In genomic region chr5:102090770-102091169, GRCh38 we compare ENCODE assay signal across 9 cellular contexts.
A peak's percentile ranks its signal among the peaks of the same experiment; 100 is the strongest.
DNase-seq lines count a peak whose midpoint lies in the region; ATAC-seq and TF ChIP-seq lines count a peak whose summit lies in the region.
"Had no signal": no experiment of that assay in that cellular context is flagged by ENCODE, and none has a peak within 500 bp of the region (broad histone marks: within the 10 kb centered on the region; RNA-seq: fewer than 3 reads in every experiment).

No MANE protein-coding gene starts in this region.

- TF ChIP-seq CTCF in H9 (conservative IDR thresholded peaks at IDR 0.05) (peak; percentile 63), astrocyte of the spinal cord (IDR thresholded peaks at IDR 0.05; ENCODE audit: low read depth, low read length) (peak; percentile 26)

- H3K79me2 ChIP-seq in H9 (ENCODE audit: insufficient read depth, low read length), result no peaks in the 10 kb centered on the region

- H2BK120ac ChIP-seq in H9 (ENCODE audit: low read depth, low read length, poor library complexity, severe bottlenecking), result no peak overlapping the region

- no peak overlapping the region for H4K91ac ChIP-seq in H9 (ENCODE audit: insufficient read length, low read depth, low read length)

- no peak overlapping the region for H2BK12ac ChIP-seq in H9 (ENCODE audit: insufficient read length, low read depth, low read length)

- H3K27me3 Mint-ChIP-seq in H9 (ENCODE audit: low read depth), result no peaks in the 10 kb centered on the region
- H3K27me3 Mint-ChIP-seq in activated T-helper 1 cell treated with anti-CD3 and anti-CD28 coated beads, Interleukin-12 subunit alpha, Interleukin-12 subunit beta, Interleukin-2, Interleukin-4 antibody, amounts not matched to agents 30 ng/mL and 10 ng/mL and 1 ng/mL, durations not matched to agents 14 hours and 24 hours and 36 hours (ENCODE audit: insufficient read depth), result no peaks in the 10 kb centered on the region

- H3K14ac ChIP-seq in H9 (ENCODE audit: insufficient read depth, low read length), result no peak overlapping the region

- H3K9me3 Mint-ChIP-seq in H9, result peaks cover 5 to 9% of the 10 kb centered on the region in 2 experiments; a peak in 2 of 5 replicates
- H3K9me3 Mint-ChIP-seq in stimulated activated effector memory CD8-positive, alpha-beta T cell treated with anti-CD3 and anti-CD28 coated beads, Interleukin-12 subunit alpha, Interleukin-12 subunit beta, amount 100 ng/mL, for 72 hours, result peaks cover 5% of the 10 kb centered on the region
- H3K9me3 Mint-ChIP-seq in activated T-helper 1 cell treated with anti-CD3 and anti-CD28 coated beads, Interleukin-12 subunit alpha, Interleukin-12 subunit beta, Interleukin-2, Interleukin-4 antibody, amounts not matched to agents 30 ng/mL and 10 ng/mL and 1 ng/mL, durations not matched to agents 14 hours and 24 hours and 36 hours, result no peaks in the 10 kb centered on the region

- no peaks in the 10 kb centered on the region for H3K27me3 ChIP-seq in H9 (ENCODE audit: insufficient read depth, low read length)

- no peak overlapping the region for H2BK5ac ChIP-seq in H9 (ENCODE audit: insufficient read length, low read length)

- no peak overlapping the region; a peak in 1 of 5 replicates for H3K4me3 Mint-ChIP-seq in H9
- H3K4me3 Mint-ChIP-seq in stimulated activated effector memory CD8-positive, alpha-beta T cell treated with anti-CD3 and anti-CD28 coated beads, Interleukin-12 subunit alpha, Interleukin-12 subunit beta, amount 100 ng/mL, for 72 hours, result no peak overlapping the region
- no peak overlapping the region for H3K4me3 Mint-ChIP-seq in activated T-helper 1 cell treated with anti-CD3 and anti-CD28 coated beads, Interleukin-12 subunit alpha, Interleukin-12 subunit beta, Interleukin-2, Interleukin-4 antibody, amounts not matched to agents 30 ng/mL and 10 ng/mL and 1 ng/mL, durations not matched to agents 14 hours and 24 hours and 36 hours

- H3K56ac ChIP-seq in H9 (ENCODE audit: insufficient read length, low read depth, low read length), result no peak overlapping the region

- no peak overlapping the region for H4K8ac ChIP-seq in H9 (replicated peaks; ENCODE audit: insufficient read length, low read depth, low read length)

- peak; percentile 51 for ATAC-seq in stimulated activated effector memory CD8-positive, alpha-beta T cell treated with anti-CD3 and anti-CD28 coated beads, Interleukin-12 subunit alpha, Interleukin-12 subunit beta, amount 100 ng/mL, for 72 hours
- no peak for ATAC-seq in GM18520 (IDR thresholded peaks at IDR 0.05; ENCODE audit: unreplicated experiment)

- DNase-seq in NCI-H1417 (lab: John Stamatoyannopoulos, UW) (peak in 2 of 3 experiments; percentile 50 to 74), NCI-H1417 treated with DMSO at 0.1 percent for 48 hours (lab: John Stamatoyannopoulos, UW) (no peak), H9 (no peak), NCI-H1092 (lab: John Stamatoyannopoulos, UW) (peak; percentile 6), astrocyte of the spinal cord (ENCODE audit: low read depth, low spot score) (no peak)
- DNase-seq in stimulated activated effector memory CD8-positive, alpha-beta T cell treated with anti-CD3 and anti-CD28 coated beads, Interleukin-12 subunit alpha, Interleukin-12 subunit beta, amount 100 ng/mL, for 72 hours (ENCODE audit: low spot score in 2 of 2), result no peak
- DNase-seq in activated T-helper 1 cell treated with anti-CD3 and anti-CD28 coated beads, Interleukin-12 subunit alpha, Interleukin-12 subunit beta, Interleukin-2, Interleukin-4 antibody, amounts not matched to agents 30 ng/mL and 10 ng/mL and 1 ng/mL, durations not matched to agents 14 hours and 24 hours and 36 hours (ENCODE audit: low spot score), result no peak

- peaks cover 0 to 12% (median 3%) of the 10 kb centered on the region in 3 experiments; a peak in 3 of 7 replicates for H3K36me3 Mint-ChIP-seq in H9 (ENCODE audit: insufficient read depth in 1 of 3, low read depth in 3 of 3)
- no peaks in the 10 kb centered on the region for H3K36me3 Mint-ChIP-seq in stimulated activated effector memory CD8-positive, alpha-beta T cell treated with anti-CD3 and anti-CD28 coated beads, Interleukin-12 subunit alpha, Interleukin-12 subunit beta, amount 100 ng/mL, for 72 hours
- H3K36me3 Mint-ChIP-seq in activated T-helper 1 cell treated with anti-CD3 and anti-CD28 coated beads, Interleukin-12 subunit alpha, Interleukin-12 subunit beta, Interleukin-2, Interleukin-4 antibody, amounts not matched to agents 30 ng/mL and 10 ng/mL and 1 ng/mL, durations not matched to agents 14 hours and 24 hours and 36 hours (ENCODE audit: low read depth), result no peaks in the 10 kb centered on the region

- no peak overlapping the region for H2AK5ac ChIP-seq in H9 (ENCODE audit: insufficient read length, low read length)

- H2BK20ac ChIP-seq in H9 (ENCODE audit: low read depth, low read length, poor library complexity, severe bottlenecking), result no peak overlapping the region

- no peaks in the 10 kb centered on the region for H3K9me3 ChIP-seq in H9 (ENCODE audit: control insufficient read depth, low read depth, low read length)
- H3K9me3 ChIP-seq: A549 had no signal

- H3K23me2 ChIP-seq in H9 (ENCODE audit: insufficient read length, low read depth, low read length, poor library complexity, severe bottlenecking), result no peaks in the 10 kb centered on the region

- H3K9ac ChIP-seq in H9 (ENCODE audit: extremely low read depth, insufficient read length, low read length), result no peak overlapping the region

- no peak overlapping the region for H3K18ac ChIP-seq in H9 (ENCODE audit: insufficient read length, low read depth, low read length)

- H3K4me3 ChIP-seq in astrocyte of the spinal cord (ENCODE audit: low read depth, low read length), result no peak overlapping the region
- H3K4me3 ChIP-seq: A549 had no signal

- H3K4me2 ChIP-seq in H9 (ENCODE audit: insufficient read depth, insufficient read length, low read length), result no peak overlapping the region
- H3K4me2 ChIP-seq: A549 had no signal

- H2BK15ac ChIP-seq in H9 (ENCODE audit: low read depth, low read length), result no peak overlapping the region

- H3K27ac Mint-ChIP-seq in H9, result no peak overlapping the region
- H3K27ac Mint-ChIP-seq in stimulated activated effector memory CD8-positive, alpha-beta T cell treated with anti-CD3 and anti-CD28 coated beads, Interleukin-12 subunit alpha, Interleukin-12 subunit beta, amount 100 ng/mL, for 72 hours, result no peak overlapping the region
- no peak overlapping the region for H3K27ac Mint-ChIP-seq in activated T-helper 1 cell treated with anti-CD3 and anti-CD28 coated beads, Interleukin-12 subunit alpha, Interleukin-12 subunit beta, Interleukin-2, Interleukin-4 antibody, amounts not matched to agents 30 ng/mL and 10 ng/mL and 1 ng/mL, durations not matched to agents 14 hours and 24 hours and 36 hours

- intact Hi-C loops in activated T-helper 1 cell treated with anti-CD3 and anti-CD28 coated beads, Interleukin-12 subunit alpha, Interleukin-12 subunit beta, Interleukin-2, Interleukin-4 antibody, amounts not matched to agents 30 ng/mL and 10 ng/mL and 1 ng/mL, durations not matched to agents 14 hours and 24 hours and 36 hours (cut with micrococcal nuclease), result no loop called here

- peaks cover 17 to 20% of the 10 kb centered on the region in 2 experiments for H3K4me1 Mint-ChIP-seq in H9
- no peaks in the 10 kb centered on the region for H3K4me1 Mint-ChIP-seq in stimulated activated effector memory CD8-positive, alpha-beta T cell treated with anti-CD3 and anti-CD28 coated beads, Interleukin-12 subunit alpha, Interleukin-12 subunit beta, amount 100 ng/mL, for 72 hours
- no peaks in the 10 kb centered on the region for H3K4me1 Mint-ChIP-seq in activated T-helper 1 cell treated with anti-CD3 and anti-CD28 coated beads, Interleukin-12 subunit alpha, Interleukin-12 subunit beta, Interleukin-2, Interleukin-4 antibody, amounts not matched to agents 30 ng/mL and 10 ng/mL and 1 ng/mL, durations not matched to agents 14 hours and 24 hours and 36 hours (ENCODE audit: low read depth)

- no peak overlapping the region for H3K23ac ChIP-seq in H9 (ENCODE audit: insufficient read length, low read depth, low read length)

- no peaks in the 10 kb centered on the region; the same call in 1 of the 2 replicates for H3K4me1 ChIP-seq in H9 (ENCODE audit: insufficient read depth, low read length)
- H3K4me1 ChIP-seq: A549 had no signal

- no peaks in the 10 kb centered on the region for H4K20me1 ChIP-seq in H9 (ENCODE audit: control insufficient read depth, insufficient read depth, insufficient read length)

- H3T11ph ChIP-seq in H9 (ENCODE audit: low read length), result no peak overlapping the region

- no peak overlapping the region for H3K4ac ChIP-seq in H9 (ENCODE audit: low read depth, low read length)

- in situ Hi-C loops in astrocyte of the spinal cord (cut with HindIII; ENCODE audit: low sequenced_read_pairs), result no loop called here

- H3K27ac ChIP-seq in H9 (ENCODE audit: insufficient read length, low read depth, low read length), result no peak overlapping the region
- H3K27ac ChIP-seq: A549 had no signal

- H2AFZ ChIP-seq in H9 (ENCODE audit: low read length), result no peak overlapping the region

- H4K5ac ChIP-seq in H9 (ENCODE audit: insufficient read length, low read depth, low read length), result no peak overlapping the region

- no peaks in the 10 kb centered on the region for H3K79me1 ChIP-seq in H9 (ENCODE audit: insufficient read depth, low read depth, low read length, poor library complexity, severe bottlenecking)

Comparison
In these comparisons a context has a peak if more than half of its experiments do, and no peak if none do; other contexts are left out.
1. DNase-seq: peak in NCI-H1417 (2 of 3) and NCI-H1092 (single experiment); none in NCI-H1417 treated with DMSO at 0.1 percent for 48 hours (single experiment), H9 (single experiment), astrocyte of the spinal cord (single experiment), stimulated activated effector memory CD8-positive, alpha-beta T cell treated with anti-CD3 and anti-CD28 coated beads, Interleukin-12 subunit alpha, Interleukin-12 subunit beta, amount 100 ng/mL, for 72 hours (0 of 2) and activated T-helper 1 cell treated with anti-CD3 and anti-CD28 coated beads, Interleukin-12 subunit alpha, Interleukin-12 subunit beta, Interleukin-2, Interleukin-4 antibody, amounts not matched to agents 30 ng/mL and 10 ng/mL and 1 ng/mL, durations not matched to agents 14 hours and 24 hours and 36 hours (single experiment).